Comparison of ENCODE assay signal across 24 cellular contexts in the genomic region with DNA sequence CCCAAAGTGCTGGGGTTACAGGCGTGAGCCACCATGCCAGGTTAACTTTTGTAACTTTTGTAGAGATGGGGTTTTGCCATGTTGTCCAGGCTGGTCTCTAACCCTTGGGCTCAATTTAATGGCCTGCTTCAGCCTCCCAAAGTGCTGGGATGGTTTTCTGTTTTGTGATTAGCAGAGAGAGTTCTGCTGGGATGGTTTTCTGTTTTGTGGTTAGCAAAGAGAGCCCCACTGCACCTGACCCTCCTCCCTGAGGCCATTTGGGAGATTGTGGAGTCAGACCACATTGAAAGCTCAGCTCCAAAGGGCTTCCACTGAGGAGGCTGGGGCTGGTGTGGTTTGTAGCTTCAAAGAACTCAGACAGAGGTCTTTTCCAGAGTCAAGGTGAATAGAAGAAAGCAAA. TPM values are rescaled to one million over a fixed set of nuclear protein-coding genes. Genes with fewer than 3 reads are reported as not detected.
DNase-seq lines count a peak whose midpoint lies in the region; ATAC-seq, FAIRE-seq and TF ChIP-seq lines count a peak whose summit lies in the region.
"Had no signal": no experiment of that assay in that cellular context is flagged by ENCODE, and none has a peak within 500 bp of the region (broad histone marks: within the 10 kb centered on the region; RNA-seq: fewer than 3 reads in every experiment).

No MANE protein-coding gene starts in this region.

- no peak for DNase-seq in HepG2 (ENCODE audit: low spot score)
- DNase-seq in right lobe of liver = no peak
- no peak for DNase-seq in GM23338 (ENCODE audit: low spot score)
- no peak for DNase-seq in IMR-90
- peak; percentile 0 for DNase-seq in posterior vena cava (ENCODE audit: low spot score)
- no peak for DNase-seq in Calu3
- DNase-seq in NCI-H748 (lab: John Stamatoyannopoulos, UW; ENCODE audit: unreplicated experiment) = no peak
- DNase-seq: 8988T; ACHN; BE2C; C1 segment of cervical spinal cord; CD4-positive, alpha-beta memory T cell; CD4-positive, CD25-positive, alpha-beta regulatory T cell; CD8-positive, alpha-beta memory T cell; COR-L47; DMS79 treated with DMSO at 0.1 percent for 48 hours; GF-D8 had no signal

- in situ Hi-C loops in HepG2 (cut with HindIII; ENCODE audit: extremely low pct_ligation_motif_present, low pct_unique_long_range_greater_than_20kb) = no loop called here
- in situ Hi-C loops in IMR-90 (cut with MboI; ENCODE audit: low sequenced_read_pairs) = no loop called here

- no peak for TF ChIP-seq EP300 in HepG2 (IDR thresholded peaks at IDR 0.05; ENCODE audit: low read depth in 2 of 2, low read length in 2 of 2)
- no peak for TF ChIP-seq EP300 in HepG2 (CRISPR knock-in tag; IDR thresholded peaks at IDR 0.05; ENCODE audit: borderline replicate concordance)

- peaks cover 0 to 6% of the 10 kb centered on the region in 2 experiments; a peak in 1 of 5 replicates for H3K27me3 ChIP-seq in HepG2 (ENCODE audit: control insufficient read depth in 1 of 2, insufficient read depth in 2 of 2, low read length in 2 of 2)
- no peaks in the 10 kb centered on the region for H3K27me3 ChIP-seq in right lobe of liver
- no peaks in the 10 kb centered on the region for H3K27me3 ChIP-seq in GM23338 (ENCODE audit: insufficient read depth)
- peaks cover 31% of the 10 kb centered on the region for H3K27me3 ChIP-seq in IMR-90 (ENCODE audit: control insufficient read depth, insufficient read depth, low read length)
- H3K27me3 ChIP-seq: BE2C, BLaER1 had no signal

- no peak overlapping the region for H2BK15ac ChIP-seq in IMR-90 (ENCODE audit: low read depth, low read length)

- no peaks in the 10 kb centered on the region for H3K9me1 ChIP-seq in IMR-90 (ENCODE audit: insufficient read depth, low read length)

- H3K27ac Mint-ChIP-seq in GM23338 (no peak overlapping the region), Calu3 (ENCODE audit: unreplicated experiment) (no peak overlapping the region)
- H3K27ac Mint-ChIP-seq: CD14-positive monocyte; CD4-positive, alpha-beta memory T cell; CD4-positive, CD25-positive, alpha-beta regulatory T cell had no signal

- H2AFZ ChIP-seq in HepG2 (ENCODE audit: low read length) = no peak overlapping the region
- no peak overlapping the region for H2AFZ ChIP-seq in GM23338
- no peak overlapping the region for H2AFZ ChIP-seq in IMR-90 (replicated peaks; ENCODE audit: low read length, poor library complexity)

- peak overlapping the region; percentile 28 for H2AK9ac ChIP-seq in IMR-90 (replicated peaks; ENCODE audit: low read depth, low read length, poor library complexity)

- no peak for ATAC-seq in HepG2
- no peak for ATAC-seq in right lobe of liver
- ATAC-seq in GM23338 = no peak
- ATAC-seq in IMR-90 (ENCODE audit: low read depth) = no peak

- TF ChIP-seq RAD21 in HepG2 (CRISPR knock-in tag; IDR thresholded peaks at IDR 0.05) (no peak), IMR-90 (IDR thresholded peaks at IDR 0.05; ENCODE audit: low read length) (no peak)

- no peaks in the 10 kb centered on the region for H4K20me1 ChIP-seq in HepG2 (ENCODE audit: insufficient read depth, low read length)
- no peaks in the 10 kb centered on the region for H4K20me1 ChIP-seq in GM23338 (replicated peaks; ENCODE audit: insufficient read depth)
- H4K20me1 ChIP-seq in IMR-90 (ENCODE audit: insufficient read depth, low read length) = no peaks in the 10 kb centered on the region
- H4K20me1 ChIP-seq: BLaER1 had no signal

- H3K36me3 ChIP-seq in HepG2 (replicated peaks in 1 of 2; ENCODE audit: control insufficient read depth in 1 of 2, insufficient read depth in 2 of 2, low read length in 2 of 2) (no peaks in the 10 kb centered on the region), right lobe of liver (no peaks in the 10 kb centered on the region), GM23338 (ENCODE audit: insufficient read depth) (no peaks in the 10 kb centered on the region), IMR-90 (ENCODE audit: control insufficient read depth, insufficient read depth, low read length) (no peaks in the 10 kb centered on the region)
- H3K36me3 ChIP-seq: BE2C, BLaER1 had no signal

- 86% methylated on average over 1 of the region's 1 CpG for WGBS in HepG2 (ENCODE audit: low lambda C conversion rate)
- no CpG with 5 or more reads among the region's 1 CpG for WGBS in right lobe of liver (ENCODE audit: insufficient coverage, low coverage, low lambda C conversion rate, missing lambda C conversion rate)
- WGBS in IMR-90 (ENCODE audit: extremely low coverage in 2 of 2, insufficient read length in 1 of 2), 2 experiments = 100% methylated on average over 1 of the region's 1 CpG; no CpG with 5 or more reads in 1 of the 2 experiments

- no peak overlapping the region for H4K5ac ChIP-seq in IMR-90 (ENCODE audit: low read depth, low read length)

- H2BK20ac ChIP-seq in IMR-90 (ENCODE audit: low read depth, low read length) = no peak overlapping the region

- CTCF ChIA-PET in HepG2 (lab: Yijun Ruan, JAX; ENCODE audit: low intra/inter-chr PET ratio, low total read pairs) (no interaction called here), IMR-90 (lab: Yijun Ruan, JAX) (no interaction called here), Calu3 (lab: Charles Lee) (no interaction called here)

- no peak overlapping the region for H3K4me3 ChIP-seq in HepG2 (replicated peaks in 1 of 3; ENCODE audit: insufficient read depth in 1 of 3, low read depth in 2 of 3, low read length in 3 of 3)
- H3K4me3 ChIP-seq in right lobe of liver = no peak overlapping the region
- H3K4me3 ChIP-seq in GM23338 = no peak overlapping the region
- H3K4me3 ChIP-seq in IMR-90 (ENCODE audit: insufficient read depth, low read depth, low read length) = no peak overlapping the region
- H3K4me3 ChIP-seq: BLaER1 had no signal

- H3K36me3 Mint-ChIP-seq in GM23338 (ENCODE audit: low read depth) (no peaks in the 10 kb centered on the region), Calu3 (ENCODE audit: insufficient read depth, unreplicated experiment) (no peaks in the 10 kb centered on the region)
- H3K36me3 Mint-ChIP-seq: CD14-positive monocyte; CD4-positive, alpha-beta memory T cell; CD4-positive, CD25-positive, alpha-beta regulatory T cell; CD8-positive, alpha-beta memory T cell had no signal

- no peaks in the 10 kb centered on the region for H3K79me2 ChIP-seq in HepG2 (ENCODE audit: insufficient read depth, low read length)
- H3K79me2 ChIP-seq in GM23338 (replicated peaks; ENCODE audit: insufficient read depth) = no peaks in the 10 kb centered on the region

- intact Hi-C loops in HepG2 (cut with micrococcal nuclease; ENCODE audit: unreplicated experiment) = no loop called here
- intact Hi-C loops in right lobe of liver (cut with DNase I) = no loop called here
- intact Hi-C loops in IMR-90 (cut with micrococcal nuclease) = no loop called here
- intact Hi-C loops in posterior vena cava (cut with DNase I) = no loop called here
- intact Hi-C loops in Calu3 (cut with micrococcal nuclease; ENCODE audit: unreplicated experiment) = no loop called here

- H3K9ac ChIP-seq in HepG2 (ENCODE audit: insufficient read depth, low read depth, low read length) (no peak overlapping the region), IMR-90 (ENCODE audit: low read depth, low read length) (no peak overlapping the region)
- H3K9ac ChIP-seq: BLaER1 had no signal

- H2BK5ac ChIP-seq in IMR-90 (ENCODE audit: low read depth, low read length, poor library complexity, severe bottlenecking) = no peak overlapping the region

- H3K56ac ChIP-seq in IMR-90 (ENCODE audit: extremely low read depth, insufficient read depth, low read length) = no peak overlapping the region

- H3K9me2 ChIP-seq in GM23338 (ENCODE audit: insufficient read depth) = no peaks in the 10 kb centered on the region

- H3K18ac ChIP-seq in IMR-90 (ENCODE audit: low read depth, low read length) = no peak overlapping the region

- H3K4me3 Mint-ChIP-seq in GM23338 (no peak overlapping the region), Calu3 (ENCODE audit: low read depth, unreplicated experiment) (no peak overlapping the region)
- H3K4me3 Mint-ChIP-seq: CD14-positive monocyte; CD4-positive, alpha-beta memory T cell; CD4-positive, CD25-positive, alpha-beta regulatory T cell; CD8-positive, alpha-beta memory T cell had no signal

- H3F3A ChIP-seq in GM23338 (replicated peaks; ENCODE audit: low read depth) = no peaks in the 10 kb centered on the region

- no peak overlapping the region for H4K8ac ChIP-seq in IMR-90 (ENCODE audit: low read depth in 2 of 2, low read length in 2 of 2)

- H3K4me1 Mint-ChIP-seq in GM23338 (no peaks in the 10 kb centered on the region), Calu3 (ENCODE audit: low read depth, unreplicated experiment) (peaks cover 12% of the 10 kb centered on the region)
- H3K4me1 Mint-ChIP-seq: CD4-positive, CD25-positive, alpha-beta regulatory T cell had no signal

- H3K27me3 Mint-ChIP-seq in GM23338 (ENCODE audit: insufficient read depth, low read depth, poor library complexity) (peaks cover 4% of the 10 kb centered on the region), Calu3 (ENCODE audit: unreplicated experiment) (no peaks in the 10 kb centered on the region)

- POLR2A ChIA-PET in HepG2 (lab: Yijun Ruan, JAX) (no interaction called here), IMR-90 (lab: Charles Lee; ENCODE audit: unreplicated experiment) (no interaction called here)

- peaks cover 3% of the 10 kb centered on the region; the same call in 1 of the 3 replicates for H3K9me3 Mint-ChIP-seq in GM23338
- H3K9me3 Mint-ChIP-seq in Calu3 (ENCODE audit: low read depth, unreplicated experiment) = no peaks in the 10 kb centered on the region
- H3K9me3 Mint-ChIP-seq: CD8-positive, alpha-beta memory T cell had no signal

- H3K14ac ChIP-seq in IMR-90 (replicated peaks; ENCODE audit: low read depth, low read length) = no peak overlapping the region

- H3K4ac ChIP-seq in IMR-90 (ENCODE audit: low read depth, low read length) = no peak overlapping the region

- H3K9me3 ChIP-seq in HepG2 (ENCODE audit: low read length) = no peaks in the 10 kb centered on the region
- H3K9me3 ChIP-seq in right lobe of liver = no peaks in the 10 kb centered on the region
- H3K9me3 ChIP-seq in IMR-90 (ENCODE audit: control insufficient read depth, insufficient read depth, low read length) = peaks cover 7% of the 10 kb centered on the region; the same call in 1 of the 2 replicates
- H3K9me3 ChIP-seq: BE2C had no signal

- H3K79me1 ChIP-seq in IMR-90 (ENCODE audit: low read depth in 1 of 2, low read length in 2 of 2) = no peaks in the 10 kb centered on the region

- H3K4me1 ChIP-seq in HepG2 (ENCODE audit: insufficient read depth, low read length) (peaks cover 17% of the 10 kb centered on the region), right lobe of liver (peaks cover 0 to 7% (median 0%) of the 10 kb centered on the region in 4 donors), GM23338 (ENCODE audit: insufficient read depth) (no peaks in the 10 kb centered on the region), IMR-90 (ENCODE audit: control insufficient read depth, insufficient read depth, low read length) (no peaks in the 10 kb centered on the region)
- H3K4me1 ChIP-seq: BE2C had no signal

- H2AK5ac ChIP-seq in IMR-90 (ENCODE audit: low read depth, low read length) = no peak overlapping the region

- H2BK120ac ChIP-seq in IMR-90 (ENCODE audit: low read depth, low read length) = no peak overlapping the region

- FAIRE-seq in HepG2 (lab: Jason Lieb, UNC) = no peak
- FAIRE-seq: A204.1, D721Med, G401.6, GM12891, GM19239 had no signal

- no peak overlapping the region for H3K27ac ChIP-seq in HepG2 (ENCODE audit: extremely low read length, insufficient read depth, low read length)
- no peak overlapping the region for H3K27ac ChIP-seq in right lobe of liver
- H3K27ac ChIP-seq in GM23338 (ENCODE audit: low read depth) = no peak overlapping the region
- H3K27ac ChIP-seq in IMR-90 (ENCODE audit: insufficient read depth, low read length) = no peak overlapping the region
- H3K27ac ChIP-seq: BLaER1 had no signal

- BruUV-seq in HepG2 (replicated peaks; lab: Mats Ljungman, UMichigan) (no TSS peak), IMR-90 (replicated peaks; lab: Mats Ljungman, UMichigan) (no TSS peak), Calu3 (replicated peaks; lab: Mats Ljungman, UMichigan) (no TSS peak)

- H3K4me2 ChIP-seq in HepG2 (ENCODE audit: low read depth, low read length) (no peak overlapping the region), GM23338 (no peak overlapping the region), IMR-90 (ENCODE audit: low read depth, low read length) (no peak overlapping the region)
- H3K4me2 ChIP-seq: BLaER1 had no signal

- no peak overlapping the region for H4K91ac ChIP-seq in IMR-90 (ENCODE audit: insufficient read depth, low read depth, low read length)

- dilution Hi-C loops in IMR-90 (cut with HindIII; ENCODE audit: low sequenced_read_pairs, unreplicated experiment) = no loop called here

- TF ChIP-seq POLR2A in HepG2 (IDR thresholded peaks at IDR 0.05; ENCODE audit: insufficient read depth in 1 of 2, low read depth in 2 of 2, low read length in 2 of 2) (no peak), right lobe of liver (IDR thresholded peaks at IDR 0.05) (no peak), IMR-90 (IDR thresholded peaks at IDR 0.05; ENCODE audit: low read depth, low read length) (no peak)

- H3K23ac ChIP-seq in IMR-90 (ENCODE audit: low read depth, low read length) = no peak overlapping the region

- TF ChIP-seq CTCF in HepG2 (CRISPR knock-in tag; IDR thresholded peaks at IDR 0.05) (no peak), right lobe of liver (IDR thresholded peaks at IDR 0.05) (no peak), GM23338 (conservative IDR thresholded peaks at IDR 0.05; ENCODE audit: low read depth in 2 of 2) (no peak), IMR-90 (conservative IDR thresholded peaks at IDR 0.05; ENCODE audit: low read depth, low read length) (no peak), Calu3 (IDR thresholded peaks at IDR 0.05; ENCODE audit: unreplicated experiment) (no peak)

RNA-seq across cellular contexts. Expression of gene CUX1, which starts 29.6 kb away (rescaled TPM):
- 13.7 and 21.7 TPM in 2 replicates for total RNA-seq in HepG2 (2016; rRNA removed; fragmentation: Illumina TruSeq; extraction: Trizol)
- 11.4 and 13.0 TPM in 2 replicates for total RNA-seq in HepG2 (2016; cell fraction: cytosol; rRNA removed; fragmentation: Illumina TruSeq; extraction: Trizol; ENCODE audit: low read depth)
- total RNA-seq in HepG2 (2016; cell fraction: insoluble cytoplasmic fraction; rRNA removed; fragmentation: Illumina TruSeq; extraction: Trizol) = 13.2 and 19.0 TPM in 2 replicates
- total RNA-seq in HepG2 (2016; cell fraction: membrane; rRNA removed; fragmentation: Illumina TruSeq; extraction: Trizol) = 12.9 and 17.8 TPM in 2 replicates
- 34.3 and 34.4 TPM in 2 replicates for total RNA-seq in HepG2 (2016; cell fraction: nucleus; rRNA removed; fragmentation: Illumina TruSeq; extraction: Trizol)
- 14.9 and 17.8 TPM in 2 replicates for polyA plus RNA-seq in HepG2 (2011; rRNA removed)
- 11.7 and 14.5 TPM in 2 replicates for polyA plus RNA-seq in HepG2 (2011; cell fraction: cytosol; rRNA removed)
- 19.5 and 20.4 TPM in 2 replicates for polyA plus RNA-seq in HepG2 (2011; cell fraction: nucleus; rRNA removed)
- 17.6 and 19.7 TPM in 2 replicates for polyA plus RNA-seq in HepG2 (2012)
- 7.4 and 8.5 TPM in 2 replicates for polyA plus RNA-seq in HepG2 (2016; cell fraction: cytosol; fragmentation: Illumina TruSeq; extraction: Trizol; ENCODE audit: low read depth)
- polyA plus RNA-seq in HepG2 (2016; cell fraction: insoluble cytoplasmic fraction; fragmentation: Illumina TruSeq; extraction: Trizol; ENCODE audit: low read depth) = 16.3 and 20.7 TPM in 2 replicates
- 17.8 and 18.3 TPM in 2 replicates for polyA plus RNA-seq in HepG2 (2016; cell fraction: membrane; fragmentation: Illumina TruSeq; extraction: Trizol; ENCODE audit: low read depth)
- 20.0 and 22.4 TPM in 2 replicates for polyA plus RNA-seq in HepG2 (2016; cell fraction: nucleus; fragmentation: Illumina TruSeq; extraction: Trizol; ENCODE audit: insufficient read depth, low read depth)
- polyA minus RNA-seq in HepG2 (2011; rRNA and poly(A)+ RNA removed; ENCODE audit: low replicate concordance) = 17.5 and 23.0 TPM in 2 replicates
- 9.6 and 10.6 TPM in 2 replicates for polyA minus RNA-seq in HepG2 (2011; cell fraction: cytosol; rRNA and poly(A)+ RNA removed)
- 65.1 and 68.5 TPM in 2 replicates for polyA minus RNA-seq in HepG2 (2011; cell fraction: nucleus; rRNA and poly(A)+ RNA removed)
- 10 to 100 TPM; 34.3 to 53.1 (median 40.6) TPM for total RNA-seq in right lobe of liver
- total RNA-seq in GM23338 (2014; rRNA removed; shearing (Covaris generic)) = 41.4 and 64.0 TPM in 2 replicates
- 40.1 and 49.9 TPM in 2 replicates for polyA plus RNA-seq in GM23338 (2016; fragmentation: Nextera tagmentation; extraction: Ambion mirVana)
- 19.7 TPM in 2 replicates for total RNA-seq in IMR-90 (2012; rRNA removed)
- 45.2 and 46.4 TPM in 2 replicates for polyA plus RNA-seq in IMR-90 (2012; rRNA removed)
- polyA plus RNA-seq in IMR-90 (2012; cell fraction: cytosol; rRNA removed) = 45.4 and 65.3 TPM in 2 replicates
- 19.7 and 27.9 TPM in 2 replicates for polyA plus RNA-seq in IMR-90 (2012; cell fraction: nucleus; rRNA removed; ENCODE audit: low replicate concordance)
- 100 to 1,000 TPM in 1 of 2 donors, 10 to 100 TPM in 1; 87.6 to 120 TPM for total RNA-seq in posterior vena cava
- 54.8 and 59.8 TPM in 2 replicates for total RNA-seq in Calu3 (2022)
